Comparison of ENCODE assay signal across 8 cellular contexts in the genomic region with DNA sequence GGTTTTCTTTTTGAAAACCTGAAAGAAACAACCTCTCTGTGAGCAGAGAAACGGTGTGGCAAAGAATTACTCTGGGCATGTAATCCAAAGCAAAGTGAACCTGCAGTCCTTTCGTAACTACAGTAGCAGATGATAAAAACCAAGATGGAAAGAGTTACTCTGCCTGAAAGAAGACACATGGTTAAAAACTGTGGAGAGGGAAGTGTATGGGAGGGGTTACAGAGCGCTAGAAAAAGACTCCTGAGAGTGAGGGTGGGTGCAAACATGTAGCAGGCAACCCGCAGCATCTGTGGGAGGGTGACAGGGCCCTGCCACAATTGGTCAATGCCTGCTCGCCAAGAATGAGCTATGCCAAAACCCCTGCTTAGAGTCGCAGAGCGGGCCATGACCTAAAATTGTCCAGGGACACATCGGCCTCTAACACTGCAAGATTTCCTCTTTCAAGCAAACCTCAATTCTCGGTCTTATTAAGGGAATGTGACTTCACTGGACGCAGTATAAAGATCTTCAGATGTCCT. TPM values are rescaled to one million over a fixed set of nuclear protein-coding genes. Genes with fewer than 3 reads are reported as not detected.
DNase-seq lines count a peak whose midpoint lies in the region; ATAC-seq, FAIRE-seq and TF ChIP-seq lines count a peak whose summit lies in the region.
"Had no signal": no experiment of that assay in that cellular context is flagged by ENCODE, and none has a peak within 500 bp of the region (broad histone marks: within the 10 kb centered on the region; RNA-seq: fewer than 3 reads in every experiment).

No MANE protein-coding gene starts in this region.

- no peak for TF ChIP-seq EP300 in tibial nerve (IDR thresholded peaks at IDR 0.05)

- H3K4me3 ChIP-seq in SU-DHL-6 (ENCODE audit: insufficient read depth, low read length, poor library complexity, severe bottlenecking) (peak overlapping the region; percentile 71), dorsolateral prefrontal cortex (peak overlapping the region; percentile 60 to 99 (median 90)), mucosa of rectum (ENCODE audit: low read length in 2 of 2) (peak overlapping the region; percentile 89 to 92), tibial nerve (peak overlapping the region; percentile 71 to 92 (median 84))

- H3K4me2 ChIP-seq in SU-DHL-6 (ENCODE audit: low read depth, low read length, poor library complexity, severe bottlenecking) = peak overlapping the region; percentile 86

- TF ChIP-seq POLR2A in tibial nerve (IDR thresholded peaks at IDR 0.05) = no peak

- no peak for TF ChIP-seq CTCF in SU-DHL-6 (IDR thresholded peaks at IDR 0.05; ENCODE audit: insufficient read depth, low read length, poor library complexity, severe bottlenecking)
- no peak for TF ChIP-seq CTCF in dorsolateral prefrontal cortex (IDR thresholded peaks at IDR 0.05 in 54 of 56, conservative IDR thresholded peaks at IDR 0.05 in 2 of 56; ENCODE audit: low read depth in 1 of 56, partially characterized antibody in 56 of 56)
- no peak for TF ChIP-seq CTCF in tibial nerve (IDR thresholded peaks at IDR 0.05)

- peaks cover 8% of the 10 kb centered on the region; the same call in 1 of the 2 replicates for H3K79me2 ChIP-seq in SU-DHL-6 (ENCODE audit: insufficient read depth, low read length)

- H3K27me3 ChIP-seq in SU-DHL-6 (ENCODE audit: low read length) (no peaks in the 10 kb centered on the region), dorsolateral prefrontal cortex (no peaks in the 10 kb centered on the region), mucosa of rectum (ENCODE audit: control insufficient read depth in 2 of 2, insufficient read depth in 2 of 2, low read length in 2 of 2) (no peaks in the 10 kb centered on the region), tibial nerve (no peaks in the 10 kb centered on the region)

- H3K4me1 ChIP-seq in mucosa of rectum (ENCODE audit: control insufficient read depth in 2 of 2, insufficient read depth in 2 of 2, low read length in 2 of 2) (peaks cover 9 to 16% of the 10 kb centered on the region in 2 donors), tibial nerve (peaks cover 0 to 41% (median 16%) of the 10 kb centered on the region in 4 donors)

- no peak overlapping the region for H2AFZ ChIP-seq in SU-DHL-6 (ENCODE audit: low read depth, low read length, severe bottlenecking)

- 5 to 6% methylated on average over 10 of the region's 10 CpGs for WGBS in tibial nerve, 2 donors

- DNase-seq in dorsolateral prefrontal cortex = peak in 1 of 10 donors; percentile 46
- DNase-seq in tibial nerve (ENCODE audit: low spot score in 2 of 2) = no peak
- no peak for DNase-seq in HTR-8/SVneo (ENCODE audit: insufficient read length, low spot score)

- H3K9ac ChIP-seq in SU-DHL-6 (ENCODE audit: low read length) (peak overlapping the region; percentile 82), mucosa of rectum (ENCODE audit: low read depth in 1 of 2, low read length in 2 of 2) (peak overlapping the region; percentile 97)

- H3K9me3 ChIP-seq in SU-DHL-6 (ENCODE audit: insufficient read depth, low read length) (no peaks in the 10 kb centered on the region), mucosa of rectum (ENCODE audit: control insufficient read depth in 2 of 2, low read length in 2 of 2) (no peaks in the 10 kb centered on the region), tibial nerve (no peaks in the 10 kb centered on the region)

- H3F3A ChIP-seq in SU-DHL-6 (ENCODE audit: insufficient read depth) = peaks cover 11% of the 10 kb centered on the region

- intact Hi-C loops in dorsolateral prefrontal cortex (cut with DNase I) = loop anchor here in 1 of 2 donors (2.0 kb wide), 1 partner anchor 43 kb away; the partner anchor contains the start of gene KMT2D

- FAIRE-seq in HTR-8/SVneo (lab: Jason Lieb, UNC) = no peak
- FAIRE-seq: colon had no signal

- no peaks in the 10 kb centered on the region for H3K9me2 ChIP-seq in SU-DHL-6 (replicated peaks; ENCODE audit: insufficient read depth, low read length)

- ATAC-seq in GM18517 (IDR thresholded peaks at IDR 0.05; ENCODE audit: unreplicated experiment) (peak; percentile 19), HG02981 (IDR thresholded peaks at IDR 0.05; ENCODE audit: unreplicated experiment) (peak; percentile 6)

- no peaks in the 10 kb centered on the region for H4K20me1 ChIP-seq in SU-DHL-6 (ENCODE audit: low read depth, low read length)

- H3K36me3 ChIP-seq in SU-DHL-6 (ENCODE audit: low read length) = no peaks in the 10 kb centered on the region
- H3K36me3 ChIP-seq in mucosa of rectum (ENCODE audit: control insufficient read depth in 2 of 2, insufficient read depth in 2 of 2, low read length in 2 of 2) = peaks cover 13 to 17% of the 10 kb centered on the region in 2 donors
- H3K36me3 ChIP-seq in tibial nerve = peaks cover 0 to 33% (median 1%) of the 10 kb centered on the region in 3 donors

- H3K27ac ChIP-seq in SU-DHL-6 (ENCODE audit: low read depth, low read length) = peak overlapping the region; percentile 86
- H3K27ac ChIP-seq in dorsolateral prefrontal cortex = peak overlapping the region in 58 of 59 donors; percentile 61 to 98 (median 89)
- H3K27ac ChIP-seq in mucosa of rectum (ENCODE audit: low read depth in 2 of 2, low read length in 2 of 2) = peak overlapping the region; percentile 95 to 96
- H3K27ac ChIP-seq in tibial nerve = peak overlapping the region; percentile 74 to 98 (median 92)

RNA-seq across cellular contexts. Expression of gene PRKAG1, which starts 0.8 kb away (rescaled TPM):
- total RNA-seq in dorsolateral prefrontal cortex (10 to 100 TPM; 26.4 to 67.1 (median 46.4) TPM), tibial nerve (10 to 100 TPM; 40.6 to 60.7 (median 46.1) TPM)

RNA-seq across cellular contexts. Expression of gene DDN, which starts 18.6 kb away (rescaled TPM):
- total RNA-seq in dorsolateral prefrontal cortex = 100 to 1,000 TPM in 112 of 120 experiments, 10 to 100 TPM in 8; 34.2 to 277 (median 160) TPM
- not detected for total RNA-seq in tibial nerve

RNA-seq across cellular contexts. Expression of gene WNT1, which starts 39.7 kb away (rescaled TPM):
- total RNA-seq in dorsolateral prefrontal cortex (under 1 TPM in 6 of 120 experiments, not detected in 114; 0.43 to 0.67 (median 0.55) TPM), tibial nerve (not detected)

RNA-seq across cellular contexts. Expression of gene KMT2D, which starts 42.8 kb away (rescaled TPM):
- total RNA-seq in dorsolateral prefrontal cortex (100 to 1,000 TPM in 86 of 120 experiments, 10 to 100 TPM in 34; 76.9 to 147 (median 107) TPM), tibial nerve (100 to 1,000 TPM in 1 of 4 donors, 10 to 100 TPM in 3; 53.5 to 102 (median 76.9) TPM)

RNA-seq across cellular contexts. Expression of gene WNT10B, which starts 46.3 kb away (rescaled TPM):
- total RNA-seq in dorsolateral prefrontal cortex = 10 to 100 TPM in 117 of 120 experiments, 1 to 10 TPM in 3; 4.9 to 30.8 (median 18.4) TPM
- total RNA-seq in tibial nerve = 10 to 100 TPM in 1 of 4 donors, 1 to 10 TPM in 2, under 1 TPM in 1; 0.60 to 11.0 (median 3.6) TPM

Comparison
In these comparisons a context has a peak if more than half of its experiments do, and no peak if none do; other contexts are left out.
1. RNA of gene DDN, which starts 18.6 kb away (total RNA-seq): 34.2 to 277 TPM in dorsolateral prefrontal cortex; not detected in tibial nerve; every median in the first group is over 10 times any median in the second.
2. Peak in every context shown above with its lines, with median percentiles within 50 percentile points of each other: H3K27ac ChIP-seq and H3K4me3 ChIP-seq.